ENCODE assay signal across 13 cellular contexts in the genomic region with DNA sequence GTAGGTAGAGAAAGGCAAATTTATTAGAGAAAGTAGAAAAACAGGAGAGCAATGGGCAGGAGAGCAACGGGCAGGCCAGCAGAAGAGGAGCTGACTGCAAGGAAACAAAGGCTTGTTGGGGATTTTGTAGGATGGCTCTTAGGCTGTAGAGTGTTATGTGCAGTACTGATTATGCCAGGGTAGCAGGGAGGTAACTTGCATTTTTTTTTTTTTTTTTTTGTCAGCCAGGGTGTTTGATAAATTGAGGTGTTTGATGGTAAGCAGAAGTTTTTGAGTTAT. TPM values are rescaled to one million over a fixed set of nuclear protein-coding genes. Genes with fewer than 3 reads are reported as not detected.
DNase-seq lines count a peak whose midpoint lies in the region; ATAC-seq, FAIRE-seq and TF ChIP-seq lines count a peak whose summit lies in the region.
"Had no signal": no experiment of that assay in that cellular context is flagged by ENCODE, and none has a peak within 500 bp of the region (broad histone marks: within the 10 kb centered on the region; RNA-seq: fewer than 3 reads in every experiment).

No MANE protein-coding gene starts in this region.

- no peak for FAIRE-seq in GM19239 (lab: Jason Lieb, UNC)

- WGBS in right cardiac atrium, result 93% methylated on average over 1 of the region's 1 CpG
- 90% methylated on average over 1 of the region's 1 CpG for WGBS in urinary bladder

- H3K27me3 Mint-ChIP-seq in nephron (ENCODE audit: low read depth), result no peaks in the 10 kb centered on the region

- H3K4me1 ChIP-seq in left ventricle myocardium inferior (peaks cover 57% of the 10 kb centered on the region), right cardiac atrium (ENCODE audit: control insufficient read depth, insufficient read depth, low read length) (peaks cover 22% of the 10 kb centered on the region), breast epithelium (peaks cover 10 to 21% of the 10 kb centered on the region in 2 donors), urinary bladder (ENCODE audit: insufficient read depth) (no peaks in the 10 kb centered on the region)

- ATAC-seq in right cardiac atrium, result no peak

- H3K27ac ChIP-seq in left ventricle myocardium inferior (replicated peaks) (peak overlapping the region; percentile 96), right cardiac atrium (ENCODE audit: low read length) (no peak overlapping the region), breast epithelium (peak overlapping the region; percentile 90 to 91), urinary bladder (ENCODE audit: low read depth) (peak overlapping the region; percentile 55)

- DNase-seq in left ventricle myocardium inferior (no peak), right cardiac atrium (no peak), breast epithelium (ENCODE audit: low spot score in 2 of 2) (no peak), GM19239 (ENCODE audit: insufficient read length, low spot score) (no peak), activated T-cell treated with anti-CD3 and anti-CD28 coated beads for 4 hours (no peak), KBM-7 (no peak)
- DNase-seq: activated CD4-positive, CD25-positive, alpha-beta regulatory T cell; caudate nucleus; H9; NCI-H82 had no signal

- H3K4me3 Mint-ChIP-seq in nephron, result peak overlapping the region in 1 of 3 experiments; percentile 2
- H3K4me3 Mint-ChIP-seq: H9, IgD-negative memory B cell had no signal

- H3K36me3 ChIP-seq in left ventricle myocardium inferior (no peaks in the 10 kb centered on the region), breast epithelium (no peaks in the 10 kb centered on the region), urinary bladder (ENCODE audit: insufficient read depth) (no peaks in the 10 kb centered on the region)

- H3K27me3 ChIP-seq in left ventricle myocardium inferior (ENCODE audit: low read depth) (no peaks in the 10 kb centered on the region), right cardiac atrium (ENCODE audit: control insufficient read depth, insufficient read depth) (no peaks in the 10 kb centered on the region), breast epithelium (no peaks in the 10 kb centered on the region)

- no peaks in the 10 kb centered on the region for H3K36me3 Mint-ChIP-seq in nephron (ENCODE audit: low read depth)
- H3K36me3 Mint-ChIP-seq: IgD-negative memory B cell had no signal

- H3K9me3 ChIP-seq in left ventricle myocardium inferior (replicated peaks), result no peaks in the 10 kb centered on the region
- H3K9me3 ChIP-seq in right cardiac atrium (ENCODE audit: control insufficient read depth, low read length), result no peaks in the 10 kb centered on the region
- no peaks in the 10 kb centered on the region for H3K9me3 ChIP-seq in breast epithelium

- intact Hi-C loops in left ventricle myocardium inferior (cut with micrococcal nuclease) (no loop called here), right cardiac atrium (cut with DNase I) (loop anchor here in 2 of 4 donors (5.0 kb wide), 1 partner anchor 38 kb away; a partner anchor contains a TSS), breast epithelium (cut with DNase I; ENCODE audit: low total_unique reads) (no loop called here)

- H3K9me3 Mint-ChIP-seq in nephron, result peaks cover 7% of the 10 kb centered on the region
- H3K9me3 Mint-ChIP-seq: IgD-negative memory B cell had no signal

- H3K27ac Mint-ChIP-seq in nephron, result peak overlapping the region; percentile 96 to 99 (median 98)
- H3K27ac Mint-ChIP-seq: H9, IgD-negative memory B cell had no signal

- no peak for TF ChIP-seq CTCF in left ventricle myocardium inferior (IDR thresholded peaks at IDR 0.05; ENCODE audit: borderline replicate concordance)
- TF ChIP-seq CTCF in breast epithelium (IDR thresholded peaks at IDR 0.05), result no peak
- no peak for TF ChIP-seq CTCF in nephron (IDR thresholded peaks at IDR 0.05; ENCODE audit: unreplicated experiment in 3 of 3)

- H3K4me3 ChIP-seq in left ventricle myocardium inferior, result no peak overlapping the region
- no peak overlapping the region for H3K4me3 ChIP-seq in right cardiac atrium (ENCODE audit: low read length)
- no peak overlapping the region for H3K4me3 ChIP-seq in breast epithelium
- H3K4me3 ChIP-seq in urinary bladder (ENCODE audit: low read depth, low read length), result no peak overlapping the region

- in situ Hi-C loops in KBM-7 (cut with MboI; ENCODE audit: low pct_unique_long_range_greater_than_20kb, low sequenced_read_pairs), result no loop called here

- peaks cover 50% of the 10 kb centered on the region for H3K4me1 Mint-ChIP-seq in nephron

- no peak for TF ChIP-seq POLR2A in breast epithelium (IDR thresholded peaks at IDR 0.05)

RNA-seq across cellular contexts. Expression of a gene that starts 36.2 kb away (rescaled TPM):
- total RNA-seq in left ventricle myocardium inferior (41.4 TPM), right cardiac atrium (10 to 100 TPM; 22.4 to 60.2 (median 34.1) TPM), breast epithelium (10 to 100 TPM in 2 of 3 donors, 1 to 10 TPM in 1; 7.7 to 64.1 (median 20.0) TPM), urinary bladder (4.8 TPM)
- polyA plus RNA-seq in right cardiac atrium (63.6 TPM), urinary bladder (71.9 TPM)

RNA-seq across cellular contexts. Expression of a gene that starts 38.1 kb away (rescaled TPM):
- total RNA-seq in left ventricle myocardium inferior, result 223 TPM
- 100 to 1,000 TPM; 180 to 208 (median 199) TPM for total RNA-seq in right cardiac atrium
- 264 TPM for polyA plus RNA-seq in right cardiac atrium
- total RNA-seq in breast epithelium, result 100 to 1,000 TPM in 2 of 3 donors, 10 to 100 TPM in 1; 80.5 to 171 (median 142) TPM
- total RNA-seq in urinary bladder, result 40.0 TPM
- 298 TPM for polyA plus RNA-seq in urinary bladder
